In genomic region chr2:152254486-152254885, GRCh38 we compare ENCODE assay signal across 40 cellular contexts.
"Had no signal": no experiment of that assay in that cellular context is flagged by ENCODE, and none has a peak within 500 bp of the region (broad histone marks: within the 10 kb centered on the region; RNA-seq: fewer than 3 reads in every experiment).

No MANE protein-coding gene starts in this region.

- FAIRE-seq: astrocyte, bronchial epithelial cell had no signal

- H3K4me1 Mint-ChIP-seq: activated naive CD4-positive, alpha-beta T cell treated with anti-CD3 and anti-CD28 coated beads, Interleukin-2, amount 10 ng/mL, durations not matched to agents 7 days and 5 days; activated naive CD4-positive, alpha-beta T cell treated with anti-CD3 and anti-CD28 coated beads, Interleukin-2, amount 50 U/mL, for 24 hours; activated naive CD8-positive, alpha-beta T cell treated with anti-CD3 and anti-CD28 coated beads for 36 hours; activated naive CD8-positive, alpha-beta T cell treated with anti-CD3 and anti-CD28 coated beads, Interleukin-2, amount 10 ng/mL, durations not matched to agents 7 days and 5 days; activated naive CD8-positive, alpha-beta T cell treated with anti-CD3 and anti-CD28 coated beads, Interleukin-2, amount 50 U/mL, for 24 hours; activated T-helper 17 cell treated with anti-CD3 and anti-CD28 coated beads, Interleukin-2, amount 50 U/mL, for 72 hours; central memory CD8-positive, alpha-beta T cell had no signal

- H3K27ac Mint-ChIP-seq: activated naive CD4-positive, alpha-beta T cell treated with anti-CD3 and anti-CD28 coated beads for 36 hours; activated naive CD4-positive, alpha-beta T cell treated with anti-CD3 and anti-CD28 coated beads, Interleukin-2, amount 10 ng/mL, durations not matched to agents 7 days and 5 days; activated naive CD4-positive, alpha-beta T cell treated with anti-CD3 and anti-CD28 coated beads, Interleukin-2, amount 50 U/mL, for 24 hours; activated naive CD4-positive, alpha-beta T cell treated with anti-CD3 and anti-CD28 coated beads, Interleukin-2, amount 50 U/mL, for 72 hours; activated naive CD8-positive, alpha-beta T cell; activated naive CD8-positive, alpha-beta T cell treated with anti-CD3 and anti-CD28 coated beads for 36 hours; activated naive CD8-positive, alpha-beta T cell treated with anti-CD3 and anti-CD28 coated beads, Interleukin-2, amount 10 ng/mL, durations not matched to agents 7 days and 5 days; activated naive CD8-positive, alpha-beta T cell treated with anti-CD3 and anti-CD28 coated beads, Interleukin-2, amount 50 U/mL, for 24 hours; activated T-cell treated with anti-CD3 and anti-CD28 coated beads, Interleukin-2, amount 50 U/mL, for 24 hours; activated T-cell treated with anti-CD3 and anti-CD28 coated beads, Interleukin-2, amount 50 U/mL, for 72 hours; activated T-helper 1 cell treated with anti-CD3 and anti-CD28 coated beads, Interleukin-12 subunit alpha, Interleukin-12 subunit beta, Interleukin-2, Interleukin-4 antibody, amounts not matched to agents 30 ng/mL and 10 ng/mL and 1 ng/mL, durations not matched to agents 14 hours and 24 hours and 36 hours; activated T-helper 17 cell treated with anti-CD3 and anti-CD28 coated beads, Interleukin-2, amount 50 U/mL, for 72 hours; activated T-helper 2 cell treated with anti-CD3 and anti-CD28 coated beads, Interferon-gamma antibody, Interleukin-2, Interleukin-4, amounts not matched to agents 10 μg/mL and 5 μg/mL and 100 μg/mL, durations not matched to agents 14 hours and 24 hours and 36 hours; brain had no signal

- H3K9me3 ChIP-seq: adrenal gland, ascending aorta, body of pancreas, breast epithelium had no signal

- H3K4me3 Mint-ChIP-seq: activated naive CD4-positive, alpha-beta T cell treated with anti-CD3 and anti-CD28 coated beads for 36 hours; activated naive CD4-positive, alpha-beta T cell treated with anti-CD3 and anti-CD28 coated beads, Interleukin-2, amount 10 ng/mL, durations not matched to agents 7 days and 5 days; activated naive CD4-positive, alpha-beta T cell treated with anti-CD3 and anti-CD28 coated beads, Interleukin-2, amount 50 U/mL, for 24 hours; activated naive CD8-positive, alpha-beta T cell; activated naive CD8-positive, alpha-beta T cell treated with anti-CD3 and anti-CD28 coated beads for 36 hours; activated naive CD8-positive, alpha-beta T cell treated with anti-CD3 and anti-CD28 coated beads, Interleukin-2, amount 10 ng/mL, durations not matched to agents 7 days and 5 days; activated naive CD8-positive, alpha-beta T cell treated with anti-CD3 and anti-CD28 coated beads, Interleukin-2, amount 50 U/mL, for 24 hours; activated T-cell treated with anti-CD3 and anti-CD28 coated beads, Interleukin-2, amount 50 U/mL, for 24 hours; activated T-cell treated with anti-CD3 and anti-CD28 coated beads, Interleukin-2, amount 50 U/mL, for 4 hours; activated T-cell treated with anti-CD3 and anti-CD28 coated beads, Interleukin-2, amount 50 U/mL, for 72 hours; activated T-helper 1 cell treated with anti-CD3 and anti-CD28 coated beads, Interleukin-12 subunit alpha, Interleukin-12 subunit beta, Interleukin-2, Interleukin-4 antibody, amounts not matched to agents 30 ng/mL and 10 ng/mL and 1 ng/mL, durations not matched to agents 14 hours and 24 hours and 36 hours; activated T-helper 17 cell treated with anti-CD3 and anti-CD28 coated beads, Interleukin-2, amount 50 U/mL, for 72 hours; brain; central memory CD8-positive, alpha-beta T cell had no signal

- H3K36me3 Mint-ChIP-seq: activated naive CD4-positive, alpha-beta T cell treated with anti-CD3 and anti-CD28 coated beads, Interleukin-2, amount 10 ng/mL, durations not matched to agents 7 days and 5 days; activated naive CD4-positive, alpha-beta T cell treated with anti-CD3 and anti-CD28 coated beads, Interleukin-2, amount 50 U/mL, for 24 hours; activated naive CD4-positive, alpha-beta T cell treated with anti-CD3 and anti-CD28 coated beads, Interleukin-2, amount 50 U/mL, for 72 hours; activated naive CD8-positive, alpha-beta T cell; activated naive CD8-positive, alpha-beta T cell treated with anti-CD3 and anti-CD28 coated beads for 36 hours; activated naive CD8-positive, alpha-beta T cell treated with anti-CD3 and anti-CD28 coated beads, Interleukin-2, amount 10 ng/mL, durations not matched to agents 7 days and 5 days; brain had no signal

- H3K36me3 ChIP-seq: adrenal gland, ascending aorta, brain microvascular endothelial cell, breast epithelium, cardiac muscle cell had no signal

- H3K27ac ChIP-seq: adrenal gland, ascending aorta, body of pancreas, brain microvascular endothelial cell, breast epithelium, cardiac muscle cell had no signal

- H3K4me1 ChIP-seq: adrenal gland, ascending aorta, body of pancreas, breast epithelium had no signal

- DNase-seq: activated effector memory CD4-positive, alpha-beta T cell treated with anti-CD3 and anti-CD28 coated beads, Interleukin-2, amount 50 U/mL, for 16 hours; activated effector memory CD4-positive, alpha-beta T cell treated with Interleukin-2 at 50 U/mL for 16 hours; activated gamma-delta T cell; activated gamma-delta T cell treated with Interleukin-2 at 50 U/mL for 16 hours; activated naive CD4-positive, alpha-beta T cell; activated naive CD4-positive, alpha-beta T cell treated with anti-CD3 and anti-CD28 coated beads for 36 hours; activated naive CD4-positive, alpha-beta T cell treated with anti-CD3 and anti-CD28 coated beads, Interleukin-2, amount 10 ng/mL, durations not matched to agents 7 days and 5 days; activated naive CD4-positive, alpha-beta T cell treated with anti-CD3 and anti-CD28 coated beads, Interleukin-2, amount 50 U/mL, for 16 hours; activated naive CD4-positive, alpha-beta T cell treated with Interleukin-2 at 50 U/mL for 16 hours; activated naive CD8-positive, alpha-beta T cell treated with anti-CD3 and anti-CD28 coated beads for 36 hours; activated naive CD8-positive, alpha-beta T cell treated with anti-CD3 and anti-CD28 coated beads, Interleukin-2, amount 10 ng/mL, durations not matched to agents 7 days and 5 days; activated naive CD8-positive, alpha-beta T cell treated with anti-CD3 and anti-CD28 coated beads, Interleukin-2, amount 50 U/mL, for 24 hours; activated T-cell treated with anti-CD3 and anti-CD28 coated beads, Interleukin-2, amount 50 U/mL, for 1 hour; activated T-cell treated with anti-CD3 and anti-CD28 coated beads, Interleukin-2, amount 50 U/mL, for 24 hours; activated T-cell treated with anti-CD3 and anti-CD28 coated beads, Interleukin-2, amount 50 U/mL, for 4 hours; activated T-cell treated with anti-CD3 and anti-CD28 coated beads, Interleukin-2, amount 50 U/mL, for 48 hours; activated T-cell treated with anti-CD3 and anti-CD28 coated beads, Interleukin-2, amount 50 U/mL, for 72 hours; adrenal gland; amniotic stem cell; amygdala; anterior cingulate cortex; aorta; body of pancreas; brain microvascular endothelial cell; caudate nucleus; central memory CD4-positive, alpha-beta T cell; cerebellar nuclear complex had no signal

- ATAC-seq: activated naive CD4-positive, alpha-beta T cell treated with anti-CD3 and anti-CD28 coated beads, Interleukin-2, amount 50 U/mL, for 72 hours; activated naive CD8-positive, alpha-beta T cell treated with anti-CD3 and anti-CD28 coated beads, Interleukin-2, amount 50 U/mL, for 24 hours; activated T-cell treated with anti-CD3 and anti-CD28 coated beads, Interleukin-2, amount 50 U/mL, for 4 hours; activated T-cell treated with anti-CD3 and anti-CD28 coated beads, Interleukin-2, amount 50 U/mL, for 72 hours; activated T-helper 17 cell treated with anti-CD3 and anti-CD28 coated beads, Interleukin-2, amount 50 U/mL, for 72 hours; body of pancreas had no signal

- H3K4me3 ChIP-seq: adrenal gland, ascending aorta, body of pancreas, breast epithelium, cardiac muscle cell had no signal

- H3K27me3 ChIP-seq: adrenal gland, ascending aorta, body of pancreas, brain microvascular endothelial cell, breast epithelium, cardiac muscle cell had no signal

- H3K27me3 Mint-ChIP-seq: brain had no signal
